Comparison of ENCODE assay signal across 8 cellular contexts in the genomic region with DNA sequence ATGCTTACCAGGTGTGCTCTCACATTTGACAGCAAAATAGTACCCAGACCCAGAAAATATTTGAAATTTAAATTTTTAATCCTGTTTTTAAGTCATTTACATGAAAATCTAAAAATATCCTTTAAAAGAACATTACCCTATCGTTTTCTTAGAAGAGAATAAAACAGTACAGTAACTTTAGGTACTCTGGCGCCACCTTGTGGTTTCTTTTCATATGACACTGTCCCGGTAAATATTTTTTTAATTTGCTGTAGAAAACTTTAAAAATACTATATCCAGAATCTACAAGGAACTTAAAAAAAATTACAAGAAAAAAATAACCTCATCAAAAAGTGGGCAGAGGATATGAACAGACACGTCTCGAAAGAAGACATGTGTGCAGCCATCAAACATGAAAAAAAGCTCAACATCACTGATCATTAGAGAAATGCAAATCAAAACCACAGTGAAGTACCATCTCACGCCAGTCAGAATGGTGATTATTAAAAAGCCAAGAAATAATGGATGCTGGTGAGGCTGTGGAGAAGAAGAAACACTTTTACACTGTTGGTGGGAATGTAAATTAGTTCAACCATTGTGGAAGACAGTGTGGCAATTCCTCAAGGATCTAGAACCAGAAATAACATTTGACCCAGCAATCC.
DNase-seq lines count a peak whose midpoint lies in the region; ATAC-seq and TF ChIP-seq lines count a peak whose summit lies in the region.

No MANE protein-coding gene starts in this region.

- TF ChIP-seq CTCF in astrocyte of the spinal cord (IDR thresholded peaks at IDR 0.05; ENCODE audit: low read depth, low read length) (peak; percentile 55), left lung (IDR thresholded peaks at IDR 0.05) (peak; percentile 63 to 90)

- H3K27ac ChIP-seq in left lung, result no peak overlapping the region

- intact Hi-C loops in left lung (cut with DNase I), result no loop called here

- no peaks in the 10 kb centered on the region for H3K36me3 ChIP-seq in left lung

- peak; percentile 36 for ATAC-seq in GM19468 (IDR thresholded peaks at IDR 0.05; ENCODE audit: extremely low read depth, unreplicated experiment)
- peak; percentile 90 for ATAC-seq in left lung

- no peaks in the 10 kb centered on the region for H3K9me3 ChIP-seq in left lung

- no peaks in the 10 kb centered on the region for H3K4me1 ChIP-seq in left lung

- DNase-seq in COLO668 (lab: John Stamatoyannopoulos, UW; ENCODE audit: unreplicated experiment) (peak; percentile 23), Kasumi-1 (lab: John Stamatoyannopoulos, UW) (peak; percentile 39 to 83), SW480 (ENCODE audit: low spot score) (peak; percentile 35), astrocyte of the spinal cord (ENCODE audit: low read depth, low spot score) (peak; percentile 69), left lung (no peak), cerebellum (ENCODE audit: low spot score) (no peak)
- DNase-seq in stimulated activated CD4-positive, alpha-beta T cell treated with anti-CD3 and anti-CD28 coated beads, TNF-alpha, amount 100 ng/mL, for 48 hours (ENCODE audit: low read depth in 3 of 3), result peak in 2 of 3 donors; percentile 36 to 49

- in situ Hi-C loops in astrocyte of the spinal cord (cut with HindIII; ENCODE audit: low sequenced_read_pairs), result no loop called here

- no peaks in the 10 kb centered on the region for H3K27me3 ChIP-seq in left lung

- H3K4me3 ChIP-seq in astrocyte of the spinal cord (ENCODE audit: low read depth, low read length) (no peak overlapping the region), left lung (no peak overlapping the region)

Comparison
In these comparisons a context has a peak if more than half of its experiments do, and no peak if none do; other contexts are left out.
1. DNase-seq: peak in COLO668 (single experiment), Kasumi-1 (2 of 2), SW480 (single experiment), astrocyte of the spinal cord (single experiment) and stimulated activated CD4-positive, alpha-beta T cell treated with anti-CD3 and anti-CD28 coated beads, TNF-alpha, amount 100 ng/mL, for 48 hours (2 of 3); none in left lung (0 of 2) and cerebellum (single experiment).